ENCODE assay signal across 11 cellular contexts in genomic region chr7:10128748-10129147, GRCh38.
DNase-seq lines count a peak whose midpoint lies in the region; ATAC-seq, FAIRE-seq and TF ChIP-seq lines count a peak whose summit lies in the region.
"Had no signal": no experiment of that assay in that cellular context is flagged by ENCODE, and none has a peak within 500 bp of the region (broad histone marks: within the 10 kb centered on the region; RNA-seq: fewer than 3 reads in every experiment).

No MANE protein-coding gene starts in this region.

- no peak for FAIRE-seq in D721Med (lab: Jason Lieb, UNC)

- intact Hi-C loops in left lung (cut with DNase I): no loop called here

- H3K27me3 ChIP-seq in left lung: no peaks in the 10 kb centered on the region
- H3K27me3 ChIP-seq: ascending aorta had no signal

- no peak overlapping the region for H3K4me3 ChIP-seq in astrocyte of the spinal cord (ENCODE audit: low read depth, low read length)
- no peak overlapping the region for H3K4me3 ChIP-seq in left lung
- H3K4me3 ChIP-seq: ascending aorta had no signal

- ATAC-seq in left lung (peak; percentile 45), esophagus mucosa (no peak)
- ATAC-seq in stimulated activated naive CD8-positive, alpha-beta T cell treated with anti-CD3 and anti-CD28 coated beads, Interleukin-15, Interleukin-2, amounts not matched to agents 100 U/mL and 50 U/mL, for 24 hours: no peak
- ATAC-seq: activated CD8-positive, alpha-beta memory T cell treated with anti-CD3 and anti-CD28 coated beads, Interleukin-2, amount 10 ng/mL, durations not matched to agents 7 days and 5 days had no signal

- no peaks in the 10 kb centered on the region for H3K4me1 ChIP-seq in left lung
- H3K4me1 ChIP-seq: ascending aorta had no signal

- DNase-seq in D721Med (ENCODE audit: insufficient read length, low spot score): no peak
- peak; percentile 1 for DNase-seq in astrocyte of the spinal cord (ENCODE audit: low read depth, low spot score)
- DNase-seq in left lung: no peak
- no peak for DNase-seq in stimulated activated naive CD8-positive, alpha-beta T cell treated with anti-CD3 and anti-CD28 coated beads, Interleukin-15, Interleukin-2, amounts not matched to agents 100 U/mL and 50 U/mL, for 24 hours
- DNase-seq in mesenteric fat pad (ENCODE audit: low spot score): no peak
- no peak for DNase-seq in NCI-H2081 treated with DMSO at 0.1 percent for 48 hours (lab: John Stamatoyannopoulos, UW)
- DNase-seq: activated CD8-positive, alpha-beta memory T cell treated with anti-CD3 and anti-CD28 coated beads, Interleukin-2, amount 10 ng/mL, durations not matched to agents 7 days and 5 days; Right ventricle myocardium superior had no signal

- in situ Hi-C loops in astrocyte of the spinal cord (cut with HindIII; ENCODE audit: low sequenced_read_pairs): no loop called here

- no peaks in the 10 kb centered on the region for H3K36me3 ChIP-seq in left lung
- H3K36me3 ChIP-seq: ascending aorta had no signal

- no peak overlapping the region for H3K27ac ChIP-seq in left lung
- H3K27ac ChIP-seq: ascending aorta had no signal

- H3K9me3 ChIP-seq in left lung: no peaks in the 10 kb centered on the region
- H3K9me3 ChIP-seq: ascending aorta had no signal

- peak; percentile 61 for TF ChIP-seq CTCF in D721Med (IDR thresholded peaks at IDR 0.05; ENCODE audit: insufficient read depth, missing control alignments)
- peak; percentile 60 for TF ChIP-seq CTCF in LNCAP (IDR thresholded peaks at IDR 0.05)
- peak; percentile 19 for TF ChIP-seq CTCF in astrocyte of the spinal cord (IDR thresholded peaks at IDR 0.05; ENCODE audit: low read depth, low read length)
- peak in 1 of 2 donors; percentile 26 for TF ChIP-seq CTCF in left lung (IDR thresholded peaks at IDR 0.05)
